In genomic region chrX:19121898-19122640, GRCh38 we compare ENCODE assay signal across 8 cellular contexts. TPM values are rescaled to one million over a fixed set of nuclear protein-coding genes. Genes with fewer than 3 reads are reported as not detected.
A peak's percentile ranks its signal among the peaks of the same experiment; 100 is the strongest.
DNase-seq lines count a peak whose midpoint lies in the region; ATAC-seq lines count a peak whose summit lies in the region.

TSS of gene ADGRG2 (minus strand) at chrX:19122468. CDS start at chrX:19068834, 53,634 bp downstream.

- H2BK120ac ChIP-seq in mesendoderm (ENCODE audit: low read depth, low read length) = peak within 1 kb of the TSS; percentile 78

- ATAC-seq in HG03520 (IDR thresholded peaks at IDR 0.05; ENCODE audit: unreplicated experiment) = no peak
- ATAC-seq in HG03108 (IDR thresholded peaks at IDR 0.05; ENCODE audit: unreplicated experiment) = no peak
- ATAC-seq in GM18520 (IDR thresholded peaks at IDR 0.05; ENCODE audit: unreplicated experiment) = no peak

- no peaks in the 10 kb centered on the region for H3K36me3 ChIP-seq in mesendoderm (ENCODE audit: control insufficient read depth, insufficient read depth, low read length)

- H3K56ac ChIP-seq in mesendoderm (ENCODE audit: low read length) = peak within 1 kb of the TSS; percentile 67

- no peak within 1 kb of the TSS for H2BK15ac ChIP-seq in mesendoderm (replicated peaks; ENCODE audit: low read depth)

- WGBS in mesendoderm (ENCODE audit: extremely low coverage, insufficient coverage, low lambda C conversion rate) = no CpG with 5 or more reads among the region's 107 CpGs

- no peak within 1 kb of the TSS for H3K4ac ChIP-seq in mesendoderm (ENCODE audit: low read depth, low read length)

- peak within 1 kb of the TSS; percentile 23 for H3K4me3 ChIP-seq in mesendoderm (ENCODE audit: low read length)

- peak within 1 kb of the TSS; percentile 38 for H3K4me2 ChIP-seq in mesendoderm (ENCODE audit: low read length)

- no peak within 1 kb of the TSS for H2BK5ac ChIP-seq in mesendoderm (ENCODE audit: low read length)

- no peak within 1 kb of the TSS for H4K8ac ChIP-seq in mesendoderm (ENCODE audit: low read depth, low read length)

- H3K23ac ChIP-seq in mesendoderm (ENCODE audit: low read length) = no peak within 1 kb of the TSS

- H3K4me1 ChIP-seq in mesendoderm (ENCODE audit: control insufficient read depth, low read depth, low read length) = no peaks in the 10 kb centered on the region

- H3K79me1 ChIP-seq in mesendoderm (ENCODE audit: low read length) = no peaks in the 10 kb centered on the region

- DNase-seq in stimulated activated CD4-positive, alpha-beta T cell treated with anti-CD3 and anti-CD28 coated beads, Interleukin-15, amount 100 ng/mL, for 24 hours = peak; percentile 21
- DNase-seq in stimulated activated CD4-positive, alpha-beta T cell treated with anti-CD3 and anti-CD28 coated beads, Interleukin-2, amount 100 ng/mL, for 48 hours = no peak
- DNase-seq in dermis blood vessel endothelial cell = peak; percentile 12
- DNase-seq in mesendoderm = peak; percentile 22
- no peak for DNase-seq in activated CD4-positive, CD25-positive, alpha-beta regulatory T cell (lab: John Stamatoyannopoulos, UW)

- H3K27ac ChIP-seq in mesendoderm (ENCODE audit: low read depth, low read length) = no peak within 1 kb of the TSS

- peak within 1 kb of the TSS; percentile 54 for H3K9ac ChIP-seq in mesendoderm (ENCODE audit: low read length)

- peak within 1 kb of the TSS; percentile 64 for H3K18ac ChIP-seq in mesendoderm (ENCODE audit: low read length)

- no peaks in the 10 kb centered on the region for H3K27me3 ChIP-seq in mesendoderm (ENCODE audit: insufficient read depth, low read length, poor library complexity)

- H2AK5ac ChIP-seq in mesendoderm (ENCODE audit: low read length) = no peak within 1 kb of the TSS

- H3K79me2 ChIP-seq in mesendoderm (ENCODE audit: control insufficient read depth, insufficient read depth, low read length) = no peaks in the 10 kb centered on the region

- no peak within 1 kb of the TSS for H4K5ac ChIP-seq in mesendoderm (ENCODE audit: low read length)

RNA-seq across cellular contexts. Expression of gene ADGRG2, which starts in this region (rescaled TPM):
- total RNA-seq in dermis blood vessel endothelial cell = not detected in 2 replicates
- 7.5 TPM for polyA plus RNA-seq in mesendoderm (2013, experiment 1 of 2)
- polyA plus RNA-seq in mesendoderm (2013, experiment 2 of 2) = 7.6 TPM

Comparison
In these comparisons a context has a peak if more than half of its experiments do, and no peak if none do; other contexts are left out.
1. DNase-seq: peak in stimulated activated CD4-positive, alpha-beta T cell treated with anti-CD3 and anti-CD28 coated beads, Interleukin-15, amount 100 ng/mL, for 24 hours (single experiment) and mesendoderm (single experiment); none in stimulated activated CD4-positive, alpha-beta T cell treated with anti-CD3 and anti-CD28 coated beads, Interleukin-2, amount 100 ng/mL, for 48 hours (0 of 2) and activated CD4-positive, CD25-positive, alpha-beta regulatory T cell (0 of 4).
2. Peak in DNase-seq in dermis blood vessel endothelial cell; RNA of the gene not detected or under 1 TPM.